15 cellular contexts compared by ENCODE assay signal in genomic region chr12:117972341-117972740, GRCh38. TPM values are rescaled to one million over a fixed set of nuclear protein-coding genes. Genes with fewer than 3 reads are reported as not detected.
"Had no signal": no experiment of that assay in that cellular context is flagged by ENCODE, and none has a peak within 500 bp of the region (broad histone marks: within the 10 kb centered on the region; RNA-seq: fewer than 3 reads in every experiment).

No MANE protein-coding gene starts in this region.

- DNase-seq: activated CD4-positive, alpha-beta memory T cell treated with anti-CD3 and anti-CD28 coated beads, Interleukin-2, amount 10 ng/mL, durations not matched to agents 7 days and 5 days; activated CD4-positive, alpha-beta T cell treated with anti-CD3 and anti-CD28 coated beads for 4 hours; activated CD8-positive, alpha-beta memory T cell treated with anti-CD3 and anti-CD28 coated beads, Interleukin-2, amount 10 ng/mL, durations not matched to agents 7 days and 5 days; activated naive CD8-positive, alpha-beta T cell treated with anti-CD3 and anti-CD28 coated beads for 36 hours; amniotic stem cell; effector memory CD8-positive, alpha-beta T cell; esophagus squamous epithelium; immature natural killer cell; kidney glomerular epithelial cell; left ventricle myocardium superior; naive B cell; trophoblast cell had no signal

- H3K4me3 ChIP-seq: esophagus squamous epithelium, neural progenitor cell, vagina had no signal

- H3K9ac ChIP-seq: neural progenitor cell had no signal

- ATAC-seq: activated CD8-positive, alpha-beta memory T cell treated with anti-CD3 and anti-CD28 coated beads, Interleukin-2, amount 10 ng/mL, durations not matched to agents 7 days and 5 days; effector memory CD8-positive, alpha-beta T cell; left ventricle myocardium superior; WTC11 had no signal

- H3K36me3 ChIP-seq: esophagus squamous epithelium, neural progenitor cell, vagina had no signal

- H3K27ac ChIP-seq: esophagus squamous epithelium, neural progenitor cell, vagina had no signal

- H2AFZ ChIP-seq: neural progenitor cell had no signal

- H3K4me1 ChIP-seq: vagina had no signal

- H3K27me3 ChIP-seq: vagina had no signal

- H3K4me2 ChIP-seq: neural progenitor cell had no signal

RNA-seq across cellular contexts. Expression of gene KSR2, which starts 3.6 kb away (rescaled TPM):
- total RNA-seq: activated CD4-positive, alpha-beta memory T cell treated with anti-CD3 and anti-CD28 coated beads, Interleukin-2, amount 10 ng/mL, durations not matched to agents 7 days and 5 days; activated CD8-positive, alpha-beta memory T cell treated with anti-CD3 and anti-CD28 coated beads, Interleukin-2, amount 10 ng/mL, durations not matched to agents 7 days and 5 days; activated naive CD8-positive, alpha-beta T cell treated with anti-CD3 and anti-CD28 coated beads for 36 hours; left ventricle myocardium superior had no signal
- polyA plus RNA-seq: immature natural killer cell had no signal
